Comparison of ENCODE assay signal across 8 cellular contexts in the genomic region with DNA sequence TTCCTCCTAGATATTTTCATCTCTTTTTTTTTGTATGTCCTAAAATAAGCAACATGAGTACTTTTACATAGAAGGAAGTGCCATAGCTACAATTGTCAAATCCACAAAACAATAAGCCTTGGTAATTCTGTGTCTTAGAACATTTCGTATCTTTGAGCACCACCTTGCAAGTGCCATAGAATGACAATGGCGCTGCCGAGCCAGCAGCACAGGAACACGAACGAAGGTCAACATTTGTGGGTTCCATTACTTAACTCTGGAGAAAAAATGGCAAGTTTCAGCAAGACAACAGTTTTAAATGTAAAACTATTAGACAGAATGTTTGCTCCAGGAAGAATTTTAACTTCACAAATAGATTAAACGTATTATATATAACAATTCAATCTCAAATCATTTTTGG.
"Had no signal": no experiment of that assay in that cellular context is flagged by ENCODE, and none has a peak within 500 bp of the region (broad histone marks: within the 10 kb centered on the region; RNA-seq: fewer than 3 reads in every experiment).

No MANE protein-coding gene starts in this region.

- H3K4me3 ChIP-seq: GM12878 had no signal

- FAIRE-seq: G401.6, GM12878, GM12891, GM12892, GM18507, GM19239 had no signal

- ATAC-seq: GM12878 had no signal

- DNase-seq: GDM1, GF-D8 had no signal
